Comparison of ENCODE assay signal across 28 cellular contexts in genomic region chr1:32966900-32967299, GRCh38. TPM values are rescaled to one million over a fixed set of nuclear protein-coding genes. Genes with fewer than 3 reads are reported as not detected.
DNase-seq lines count a peak whose midpoint lies in the region; ATAC-seq and TF ChIP-seq lines count a peak whose summit lies in the region.
"Had no signal": no experiment of that assay in that cellular context is flagged by ENCODE, and none has a peak within 500 bp of the region (broad histone marks: within the 10 kb centered on the region; RNA-seq: fewer than 3 reads in every experiment).

No MANE protein-coding gene starts in this region.

- ATAC-seq in CD4-positive, CD25-positive, alpha-beta regulatory T cell (ENCODE audit: low read depth in 2 of 2) = no peak
- ATAC-seq: A549, PC-3 had no signal

- no peak overlapping the region for H3K4me3 ChIP-seq in CD4-positive, CD25-positive, alpha-beta regulatory T cell (ENCODE audit: low read depth, low read length)
- no peak overlapping the region for H3K4me3 ChIP-seq in HEK293 (ENCODE audit: low read depth, low read length)
- H3K4me3 ChIP-seq: A549, GM23248 had no signal

- peaks cover 17% of the 10 kb centered on the region for H3K27me3 ChIP-seq in CD4-positive, CD25-positive, alpha-beta regulatory T cell (ENCODE audit: control insufficient read depth, insufficient read depth, low read length)

- H3K27ac Mint-ChIP-seq in CD4-positive, CD25-positive, alpha-beta regulatory T cell = no peak overlapping the region
- H3K27ac Mint-ChIP-seq in dendritic cell treated with granulocyte-macrophage colony-stimulating factor and Interleukin-4, amounts not matched to agents 40 ng/mL and 50 ng/mL, for 4 days = peak overlapping the region; percentile 9
- H3K27ac Mint-ChIP-seq: T-helper 1 cell treated with Interleukin-12 subunit alpha and Interleukin-12 subunit beta and Interleukin-4 antibody, amounts not matched to agents 30 μg/mL and 1 μg/mL, for 36 hours had no signal

- intact Hi-C loops in dendritic cell treated with granulocyte-macrophage colony-stimulating factor and Interleukin-4, amounts not matched to agents 40 ng/mL and 50 ng/mL, for 4 days (cut with micrococcal nuclease) = loop anchor here (10.0 kb wide), 1 partner anchor 118 kb away; the partner anchor contains the start of gene AZIN2

- peak overlapping the region in 3 of 4 donors; percentile 3 to 62 (median 17) for H3K4me3 Mint-ChIP-seq in CD4-positive, CD25-positive, alpha-beta regulatory T cell
- no peak overlapping the region for H3K4me3 Mint-ChIP-seq in dendritic cell treated with granulocyte-macrophage colony-stimulating factor and Interleukin-4, amounts not matched to agents 40 ng/mL and 50 ng/mL, for 4 days
- H3K4me3 Mint-ChIP-seq: T-helper 1 cell treated with Interleukin-12 subunit alpha and Interleukin-12 subunit beta and Interleukin-4 antibody, amounts not matched to agents 30 μg/mL and 1 μg/mL, for 36 hours had no signal

- peaks cover 0 to 4% (median 0%) of the 10 kb centered on the region in 7 donors for H3K9me3 Mint-ChIP-seq in CD4-positive, CD25-positive, alpha-beta regulatory T cell
- H3K9me3 Mint-ChIP-seq in dendritic cell treated with granulocyte-macrophage colony-stimulating factor and Interleukin-4, amounts not matched to agents 40 ng/mL and 50 ng/mL, for 4 days = no peaks in the 10 kb centered on the region
- H3K9me3 Mint-ChIP-seq: CD8-positive, alpha-beta memory T cell; T-helper 1 cell treated with Interleukin-12 subunit alpha and Interleukin-12 subunit beta and Interleukin-4 antibody, amounts not matched to agents 30 μg/mL and 1 μg/mL, for 36 hours had no signal

- CTCF ChIA-PET in HEK293 (lab: Yijun Ruan, JAX) = no interaction called here

- H3K27ac ChIP-seq in CD4-positive, CD25-positive, alpha-beta regulatory T cell (ENCODE audit: insufficient read depth, low read length, poor library complexity, severe bottlenecking) = no peak overlapping the region
- H3K27ac ChIP-seq in HEK293 (ENCODE audit: extremely low read depth, low read depth, low read length) = no peak overlapping the region
- H3K27ac ChIP-seq: A549, GM23248, KMS-11 had no signal

- peaks cover 11 to 23% (median 16%) of the 10 kb centered on the region in 4 donors for H3K4me1 Mint-ChIP-seq in CD4-positive, CD25-positive, alpha-beta regulatory T cell
- H3K4me1 Mint-ChIP-seq in dendritic cell treated with granulocyte-macrophage colony-stimulating factor and Interleukin-4, amounts not matched to agents 40 ng/mL and 50 ng/mL, for 4 days (ENCODE audit: low read depth) = peaks cover 63% of the 10 kb centered on the region

- H3K36me3 ChIP-seq in CD4-positive, CD25-positive, alpha-beta regulatory T cell (ENCODE audit: control insufficient read depth, insufficient read depth, low read length) = no peaks in the 10 kb centered on the region
- no peaks in the 10 kb centered on the region for H3K36me3 ChIP-seq in HEK293 (ENCODE audit: control insufficient read depth in 2 of 2, insufficient read depth in 1 of 2, low read length in 2 of 2)

- POLR2A ChIA-PET in HEK293 (lab: Yijun Ruan, JAX) = no interaction called here

- TF ChIP-seq CTCF in HEK293 (tag by site-specific recombination; IDR thresholded peaks at IDR 0.05) = no peak

- DNase-seq in CD4-positive, CD25-positive, alpha-beta regulatory T cell = no peak
- peak; percentile 75 for DNase-seq in OCI-M1 (lab: John Stamatoyannopoulos, UW)
- DNase-seq in NCI-H2227 treated with DMSO at 0.1 percent for 48 hours (lab: John Stamatoyannopoulos, UW) = no peak
- no peak for DNase-seq in NOMO-1 (lab: John Stamatoyannopoulos, UW; ENCODE audit: unreplicated experiment in 2 of 2)
- no peak for DNase-seq in OCI-M2 (lab: John Stamatoyannopoulos, UW; ENCODE audit: unreplicated experiment)
- no peak for DNase-seq in UCSD-AML1 (lab: John Stamatoyannopoulos, UW; ENCODE audit: unreplicated experiment)
- DNase-seq: AML-193; C1 segment of cervical spinal cord; Calu3; CD8-positive, alpha-beta memory T cell; DMS79 treated with DMSO at 0.1 percent for 48 hours; GM23248; H7; IMR-90; MM.1S; NCI-H1105 treated with DMSO at 0.1 percent for 48 hours; NCI-H146; NCI-H1930; NCI-H446 treated with DMSO at 0.1 percent for 48 hours; NCI-H526 treated with DMSO at 0.1 percent for 48 hours; PC-3; SK-N-SH; SW 1271 had no signal

- H3K27me3 Mint-ChIP-seq in CD4-positive, CD25-positive, alpha-beta regulatory T cell = peaks cover 23% of the 10 kb centered on the region
- peaks cover 4% of the 10 kb centered on the region for H3K27me3 Mint-ChIP-seq in dendritic cell treated with granulocyte-macrophage colony-stimulating factor and Interleukin-4, amounts not matched to agents 40 ng/mL and 50 ng/mL, for 4 days

- peaks cover 17% of the 10 kb centered on the region for H3K4me1 ChIP-seq in CD4-positive, CD25-positive, alpha-beta regulatory T cell (ENCODE audit: control insufficient read depth, insufficient read depth, low read length, poor library complexity, severe bottlenecking)
- peaks cover 3% of the 10 kb centered on the region for H3K4me1 ChIP-seq in HEK293 (ENCODE audit: control insufficient read depth, insufficient read depth, low read length)

- H3K9me3 ChIP-seq in CD4-positive, CD25-positive, alpha-beta regulatory T cell (ENCODE audit: control insufficient read depth in 2 of 2, low read length in 2 of 2) = no peaks in the 10 kb centered on the region
- H3K9me3 ChIP-seq in HEK293 (ENCODE audit: control insufficient read depth, insufficient read depth, low read depth, low read length) = no peaks in the 10 kb centered on the region
- H3K9me3 ChIP-seq: A549, SK-N-SH had no signal

- peaks cover 5% of the 10 kb centered on the region for H3K36me3 Mint-ChIP-seq in CD4-positive, CD25-positive, alpha-beta regulatory T cell
- H3K36me3 Mint-ChIP-seq in dendritic cell treated with granulocyte-macrophage colony-stimulating factor and Interleukin-4, amounts not matched to agents 40 ng/mL and 50 ng/mL, for 4 days (ENCODE audit: low read depth) = peaks cover 23% of the 10 kb centered on the region

TF ChIP-seq in HEK293, 187 proteins besides CTCF, POLR2A, EP300 and RAD21:
- TF ChIP-seq PRDM10 (tag by site-specific recombination; IDR thresholded peaks at IDR 0.05) (peak; percentile 82), ZNF449 (tag by site-specific recombination; IDR thresholded peaks at IDR 0.05) (no peak)

RNA-seq across cellular contexts. Expression of gene RNF19B, which starts 2.3 kb away (rescaled TPM):
- 44.9 TPM for total RNA-seq in CD4-positive, CD25-positive, alpha-beta regulatory T cell
- 1 to 10 TPM; 2.0 to 2.6 (median 2.4) TPM for polyA plus RNA-seq in CD4-positive, CD25-positive, alpha-beta regulatory T cell
